Comparison of ENCODE assay signal across 18 cellular contexts in genomic region chr14:72318648-72319047, GRCh38.
DNase-seq lines count a peak whose midpoint lies in the region; ATAC-seq and TF ChIP-seq lines count a peak whose summit lies in the region.
"Had no signal": no experiment of that assay in that cellular context is flagged by ENCODE, and none has a peak within 500 bp of the region (broad histone marks: within the 10 kb centered on the region; RNA-seq: fewer than 3 reads in every experiment).

No MANE protein-coding gene starts in this region.

- peak; percentile 68 for DNase-seq in activated CD4-positive, alpha-beta T cell treated with anti-CD3 and anti-CD28 coated beads, Interleukin-2, amount 10 ng/mL, durations not matched to agents 24 days and 14 days
- no peak for DNase-seq in activated CD4-positive, alpha-beta T cell treated with anti-CD3 and anti-CD28 coated beads, Interleukin-2, amount 50 U/mL, for 1 hour
- DNase-seq in GM12865 (ENCODE audit: low read depth), result peak; percentile 69
- peak; percentile 11 for DNase-seq in OCI-M1 (lab: John Stamatoyannopoulos, UW)
- DNase-seq in dermis blood vessel endothelial cell, result peak; percentile 15
- no peak for DNase-seq in NCI-H2171 treated with DMSO at 0.1 percent for 48 hours (lab: John Stamatoyannopoulos, UW)
- no peak for DNase-seq in foreskin fibroblast
- DNase-seq: activated CD4-positive, CD25-positive, alpha-beta regulatory T cell treated with anti-CD3 and anti-CD28 coated beads, Interleukin-2, amount 50 U/mL, for 72 hours; activated T-cell treated with anti-CD3 and anti-CD28 coated beads, Interleukin-2, amount 50 U/mL, for 24 hours; caudate nucleus; effector CD8-positive, alpha-beta T cell; heart right ventricle; mammary epithelial cell; natural killer cell; stimulated activated CD4-positive, alpha-beta T cell treated with anti-CD3 and anti-CD28 coated beads, Interleukin-12 subunit alpha, Interleukin-12 subunit beta, amount 100 ng/mL, for 4 hours had no signal

- H3K36me3 Mint-ChIP-seq in activated CD4-positive, alpha-beta T cell treated with anti-CD3 and anti-CD28 coated beads, Interleukin-2, amount 10 ng/mL, durations not matched to agents 24 days and 14 days (ENCODE audit: low read depth), result peaks cover 2% of the 10 kb centered on the region
- H3K36me3 Mint-ChIP-seq: natural killer cell had no signal

- peaks cover 11% of the 10 kb centered on the region for H3K27me3 Mint-ChIP-seq in activated CD4-positive, alpha-beta T cell treated with anti-CD3 and anti-CD28 coated beads, Interleukin-2, amount 10 ng/mL, durations not matched to agents 24 days and 14 days

- intact Hi-C loops in activated CD4-positive, alpha-beta T cell treated with anti-CD3 and anti-CD28 coated beads, Interleukin-2, amount 10 ng/mL, durations not matched to agents 24 days and 14 days (cut with micrococcal nuclease), result loop anchor here (10.0 kb wide), 1 partner anchor 106 kb away; no protein-coding TSS in a partner anchor

- ATAC-seq in HG03039 (IDR thresholded peaks at IDR 0.05; ENCODE audit: unreplicated experiment), result no peak
- ATAC-seq: HCT116 had no signal

- H3K4me1 Mint-ChIP-seq in activated CD4-positive, alpha-beta T cell treated with anti-CD3 and anti-CD28 coated beads, Interleukin-2, amount 10 ng/mL, durations not matched to agents 24 days and 14 days, result peaks cover 10% of the 10 kb centered on the region

- no peak overlapping the region for H3K27ac Mint-ChIP-seq in activated CD4-positive, alpha-beta T cell treated with anti-CD3 and anti-CD28 coated beads, Interleukin-2, amount 10 ng/mL, durations not matched to agents 24 days and 14 days
- H3K27ac Mint-ChIP-seq: activated T-cell treated with anti-CD3 and anti-CD28 coated beads, Interleukin-2, amount 50 U/mL, for 24 hours; natural killer cell; stimulated activated naive CD8-positive, alpha-beta T cell treated with anti-CD3 and anti-CD28 coated beads, Interleukin-15, Interleukin-2, amounts not matched to agents 100 ng/mL and 50 ng/mL, for 24 hours had no signal

- no peak overlapping the region for H3K4me3 ChIP-seq in GM12865 (ENCODE audit: low read depth, low read length)
- H3K4me3 ChIP-seq in foreskin fibroblast (ENCODE audit: low read depth in 1 of 2, low read length in 2 of 2), result no peak overlapping the region

- no peak for TF ChIP-seq CTCF in GM12865 (IDR thresholded peaks at IDR 0.05; ENCODE audit: insufficient read depth, low read depth, low read length, missing control alignments)
- TF ChIP-seq CTCF in foreskin fibroblast (IDR thresholded peaks at IDR 0.05; ENCODE audit: low read depth, low read length), result no peak

- peak overlapping the region; percentile 21 for H3K4me3 Mint-ChIP-seq in activated CD4-positive, alpha-beta T cell treated with anti-CD3 and anti-CD28 coated beads, Interleukin-2, amount 10 ng/mL, durations not matched to agents 24 days and 14 days
- H3K4me3 Mint-ChIP-seq: activated T-cell treated with anti-CD3 and anti-CD28 coated beads, Interleukin-2, amount 50 U/mL, for 24 hours; natural killer cell; stimulated activated naive CD8-positive, alpha-beta T cell treated with anti-CD3 and anti-CD28 coated beads, Interleukin-15, Interleukin-2, amounts not matched to agents 100 ng/mL and 50 ng/mL, for 24 hours had no signal

- peaks cover 17% of the 10 kb centered on the region for H3K9me3 Mint-ChIP-seq in activated CD4-positive, alpha-beta T cell treated with anti-CD3 and anti-CD28 coated beads, Interleukin-2, amount 10 ng/mL, durations not matched to agents 24 days and 14 days
- H3K9me3 Mint-ChIP-seq: activated T-cell treated with anti-CD3 and anti-CD28 coated beads, Interleukin-2, amount 50 U/mL, for 24 hours; natural killer cell; stimulated activated naive CD8-positive, alpha-beta T cell treated with anti-CD3 and anti-CD28 coated beads, Interleukin-15, Interleukin-2, amounts not matched to agents 100 ng/mL and 50 ng/mL, for 24 hours had no signal

Comparison
In these comparisons a context has a peak if more than half of its experiments do, and no peak if none do; other contexts are left out.
1. DNase-seq: peak in activated CD4-positive, alpha-beta T cell treated with anti-CD3 and anti-CD28 coated beads, Interleukin-2, amount 10 ng/mL, durations not matched to agents 24 days and 14 days (single experiment), GM12865 (single experiment), OCI-M1 (single experiment) and dermis blood vessel endothelial cell (single experiment); none in activated CD4-positive, alpha-beta T cell treated with anti-CD3 and anti-CD28 coated beads, Interleukin-2, amount 50 U/mL, for 1 hour (single experiment), NCI-H2171 treated with DMSO at 0.1 percent for 48 hours (single experiment) and foreskin fibroblast (0 of 2).